Comparison of ENCODE assay signal across 1 cellular context in the genomic region with DNA sequence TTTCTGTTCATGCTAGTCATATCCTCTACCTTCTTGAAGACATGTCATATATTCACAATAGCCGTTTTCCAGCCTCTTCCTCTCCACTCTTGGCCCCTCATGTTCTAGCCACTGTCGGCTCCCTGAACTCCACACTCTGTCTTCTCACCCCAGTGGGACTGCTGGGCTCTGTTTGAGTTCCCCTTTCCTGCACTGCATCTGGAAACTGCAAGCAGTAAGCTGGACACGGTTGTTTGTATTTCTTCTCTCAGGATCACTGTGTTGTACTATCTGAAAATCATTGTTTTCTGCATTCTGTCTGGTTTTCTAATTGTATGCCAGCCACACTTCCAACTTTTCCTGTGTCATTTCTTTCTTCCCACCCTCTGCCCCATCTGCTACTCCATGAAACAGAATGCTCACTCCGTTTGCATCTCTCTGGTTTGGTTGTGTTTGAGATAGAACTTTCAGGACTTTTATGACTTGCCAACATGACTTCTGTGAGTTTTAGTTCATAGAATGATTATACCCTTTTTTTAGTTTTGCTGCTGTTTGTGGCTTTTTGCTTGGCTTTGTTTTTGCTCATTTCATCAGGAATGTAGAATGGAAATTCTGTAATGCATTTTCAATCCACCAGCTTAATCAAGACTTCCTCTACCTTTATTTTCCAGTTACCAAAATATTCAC.
TF ChIP-seq lines count a peak whose summit lies in the region.

No MANE protein-coding gene starts in this region.

TF ChIP-seq in K562, 482 proteins besides CTCF, POLR2A, EP300 and RAD21:
- TF ChIP-seq SPI1 (IDR thresholded peaks at IDR 0.05; ENCODE audit: borderline replicate concordance, low read depth, low read length) = 0 out of 2 replicates have a peak, but pooled peaks have one; percentile 30
- TF ChIP-seq, protein P1, sequence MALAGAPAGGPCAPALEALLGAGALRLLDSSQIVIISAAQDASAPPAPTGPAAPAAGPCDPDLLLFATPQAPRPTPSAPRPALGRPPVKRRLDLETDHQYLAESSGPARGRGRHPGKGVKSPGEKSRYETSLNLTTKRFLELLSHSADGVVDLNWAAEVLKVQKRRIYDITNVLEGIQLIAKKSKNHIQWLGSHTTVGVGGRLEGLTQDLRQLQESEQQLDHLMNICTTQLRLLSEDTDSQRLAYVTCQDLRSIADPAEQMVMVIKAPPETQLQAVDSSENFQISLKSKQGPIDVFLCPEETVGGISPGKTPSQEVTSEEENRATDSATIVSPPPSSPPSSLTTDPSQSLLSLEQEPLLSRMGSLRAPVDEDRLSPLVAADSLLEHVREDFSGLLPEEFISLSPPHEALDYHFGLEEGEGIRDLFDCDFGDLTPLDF (CRISPR knock-in tag; IDR thresholded peaks at IDR 0.05) = no peak
TF ChIP-seq in K562: peak in this region for 1.
